In the genomic region with DNA sequence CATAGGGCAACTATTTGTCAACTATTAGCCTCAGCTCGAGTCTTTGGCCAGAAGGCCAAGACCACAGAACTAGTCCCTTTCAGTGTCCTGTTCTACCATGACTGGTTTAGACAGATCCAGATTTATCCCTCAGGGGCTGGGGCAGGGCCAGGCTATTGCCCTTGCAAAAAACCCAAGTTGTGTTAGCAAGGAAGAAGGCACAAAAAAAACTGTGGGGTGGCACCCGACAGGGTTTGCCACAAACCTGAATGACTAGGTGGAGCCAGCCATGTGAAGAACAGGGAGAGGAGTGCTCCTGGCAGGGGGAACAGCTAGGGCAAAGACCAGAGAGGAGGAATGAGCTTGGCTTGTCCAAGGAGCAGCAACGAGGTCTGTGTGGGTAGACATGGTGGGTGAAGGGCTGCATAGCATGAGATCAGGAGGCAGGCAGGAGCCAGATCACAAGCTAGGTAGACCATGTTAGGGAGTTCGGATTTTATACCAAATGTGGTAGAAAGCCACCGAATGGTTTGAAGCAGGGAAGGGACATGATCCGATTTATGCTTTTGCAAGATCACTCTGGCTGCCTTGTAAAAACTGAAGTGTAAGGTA, we compare ENCODE assay signal across 18 cellular contexts. TPM values are rescaled to one million over a fixed set of nuclear protein-coding genes. Genes with fewer than 3 reads are reported as not detected.
"Had no signal": no experiment of that assay in that cellular context is flagged by ENCODE, and none has a peak within 500 bp of the region (broad histone marks: within the 10 kb centered on the region; RNA-seq: fewer than 3 reads in every experiment).

No MANE protein-coding gene starts in this region.

- H3K9me3 ChIP-seq: gastrocnemius medialis, left ventricle myocardium inferior, SK-N-SH, testis had no signal

- H3K36me3 Mint-ChIP-seq: activated naive CD8-positive, alpha-beta T cell; immature natural killer cell had no signal

- H3K9me3 Mint-ChIP-seq: activated B cell treated with CpG ODN at 0.5 μM for 24 hours; stimulated activated naive CD8-positive, alpha-beta T cell treated with anti-CD3 and anti-CD28 coated beads, Interleukin-15, Interleukin-2, amounts not matched to agents 100 ng/mL and 50 ng/mL, for 24 hours had no signal

- ATAC-seq: T-helper 17 cell had no signal

- H3K4me1 Mint-ChIP-seq: activated B cell treated with CpG ODN at 0.5 μM for 24 hours, immature natural killer cell had no signal

- H3K27ac Mint-ChIP-seq: activated B cell treated with CpG ODN at 0.5 μM for 24 hours; activated naive CD8-positive, alpha-beta T cell; immature natural killer cell; stimulated activated naive CD8-positive, alpha-beta T cell treated with anti-CD3 and anti-CD28 coated beads, Interleukin-15, Interleukin-2, amounts not matched to agents 100 ng/mL and 50 ng/mL, for 24 hours had no signal

- H3K4me1 ChIP-seq: testis had no signal

- H3K27ac ChIP-seq: left ventricle myocardium inferior, testis had no signal

- H3K27me3 ChIP-seq: gastrocnemius medialis, testis had no signal

- DNase-seq: activated B cell treated with CpG ODN at 0.5 μM for 24 hours; activated CD4-positive, alpha-beta T cell treated with anti-CD3 and anti-CD28 coated beads, Interleukin-2, amount 50 U/mL, for 1 hour; activated effector memory CD4-positive, alpha-beta T cell treated with anti-CD3 and anti-CD28 coated beads, Interleukin-2, amount 50 U/mL, for 16 hours; activated T-cell treated with anti-CD3 and anti-CD28 coated beads for 4 hours; immature natural killer cell; left ventricle myocardium inferior; SK-N-SH; stimulated activated CD4-positive, alpha-beta T cell treated with anti-CD3 and anti-CD28 coated beads, Interleukin-15, amount 100 ng/mL, for 24 hours; stimulated activated CD4-positive, alpha-beta T cell treated with anti-CD3 and anti-CD28 coated beads, Interleukin-4, amount 100 ng/mL, for 24 hours; T-helper 17 cell; testis had no signal

- H3K4me3 ChIP-seq: gastrocnemius medialis, left ventricle myocardium inferior, testis had no signal

- H3K36me3 ChIP-seq: gastrocnemius medialis, left ventricle myocardium inferior had no signal

- H3K4me3 Mint-ChIP-seq: activated B cell treated with CpG ODN at 0.5 μM for 24 hours; activated naive CD8-positive, alpha-beta T cell; immature natural killer cell; stimulated activated naive CD8-positive, alpha-beta T cell treated with anti-CD3 and anti-CD28 coated beads, Interleukin-15, Interleukin-2, amounts not matched to agents 100 ng/mL and 50 ng/mL, for 24 hours; T-helper 17 cell had no signal

RNA-seq across cellular contexts. Expression of a gene that starts 4.3 kb away (rescaled TPM):
- total RNA-seq: activated B cell treated with CpG ODN at 0.5 μM for 24 hours; activated CD8-positive, alpha-beta memory T cell treated with anti-CD3 and anti-CD28 coated beads for 36 hours; chondrocyte; left ventricle myocardium inferior; osteoblast; pulmonary artery endothelial cell had no signal

RNA-seq across cellular contexts. Expression of a gene that starts 4.4 kb away (rescaled TPM):
- total RNA-seq: gastrocnemius medialis, left ventricle myocardium inferior, osteoblast had no signal
